ENCODE assay signal across 1 cellular context in the genomic region with DNA sequence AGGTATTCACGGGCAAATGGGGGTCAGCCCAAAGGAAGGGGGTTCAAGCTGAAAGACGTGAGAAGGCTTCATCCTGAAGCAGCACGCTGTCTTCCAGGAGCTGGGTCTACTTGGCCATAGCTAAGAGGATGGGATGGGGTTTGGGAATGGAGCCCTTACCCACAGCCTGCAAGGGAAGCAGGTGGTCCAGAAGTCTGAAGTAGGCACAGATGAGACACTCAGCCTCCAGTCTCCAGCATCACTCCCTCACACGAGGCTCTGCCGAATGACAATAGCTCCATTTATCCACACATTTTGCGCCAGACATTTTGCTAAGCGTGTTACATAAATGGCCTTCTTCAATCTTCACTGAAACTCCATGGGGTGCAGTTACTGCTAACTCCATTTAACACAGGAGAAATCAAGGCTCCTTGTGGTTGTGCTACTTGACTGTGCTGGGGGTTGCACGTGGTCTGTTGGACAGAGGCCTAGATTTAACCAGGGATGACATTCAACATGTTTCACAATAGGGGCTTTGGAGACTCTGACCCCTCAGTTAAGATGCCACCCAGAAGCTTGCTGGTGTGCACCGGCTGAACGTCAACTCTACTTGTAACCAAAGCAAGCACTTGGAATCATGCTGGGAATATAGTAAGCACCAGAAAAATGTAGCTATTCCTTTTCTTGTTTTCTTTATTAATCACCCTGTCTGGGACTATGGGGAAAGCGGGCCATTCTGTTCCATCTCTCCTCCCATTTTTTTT.
A peak's percentile ranks its signal among the peaks of the same experiment; 100 is the strongest.
TF ChIP-seq lines count a peak whose summit lies in the region.

No MANE protein-coding gene starts in this region.

TF ChIP-seq in IMR-90, 13 proteins besides CTCF, POLR2A, EP300 and RAD21:
- TF ChIP-seq USF2 (IDR thresholded peaks at IDR 0.05; ENCODE audit: low read depth, low read length) (no peak), CEBPB (IDR thresholded peaks at IDR 0.05; ENCODE audit: low read depth, low read length) (peak; percentile 85), MAZ (IDR thresholded peaks at IDR 0.05; ENCODE audit: borderline replicate concordance, low read depth, low read length) (no peak), SMC3 (IDR thresholded peaks at IDR 0.05; ENCODE audit: low read depth, low read length) (no peak), MXI1 (IDR thresholded peaks at IDR 0.05; ENCODE audit: borderline replicate concordance, low read depth, low read length) (no peak), MAFK (IDR thresholded peaks at IDR 0.05; ENCODE audit: low read depth, low read length) (no peak), RCOR1 (IDR thresholded peaks at IDR 0.05; ENCODE audit: insufficient replicate concordance, low read length) (no peak), NFE2L2 (IDR thresholded peaks at IDR 0.05; ENCODE audit: low read depth, low read length) (no peak), RFX5 (IDR thresholded peaks at IDR 0.05; ENCODE audit: low read depth, low read length) (no peak), CHD1 (IDR thresholded peaks at IDR 0.05; ENCODE audit: low read depth, low read length) (no peak), BHLHE40 (IDR thresholded peaks at IDR 0.05; ENCODE audit: low read depth, low read length) (peak; percentile 90), FOS (IDR thresholded peaks at IDR 0.05; ENCODE audit: low read depth, low read length) (peak; percentile 31; the same call in 1 of the 2 replicates)
- TF ChIP-seq, protein P1, sequence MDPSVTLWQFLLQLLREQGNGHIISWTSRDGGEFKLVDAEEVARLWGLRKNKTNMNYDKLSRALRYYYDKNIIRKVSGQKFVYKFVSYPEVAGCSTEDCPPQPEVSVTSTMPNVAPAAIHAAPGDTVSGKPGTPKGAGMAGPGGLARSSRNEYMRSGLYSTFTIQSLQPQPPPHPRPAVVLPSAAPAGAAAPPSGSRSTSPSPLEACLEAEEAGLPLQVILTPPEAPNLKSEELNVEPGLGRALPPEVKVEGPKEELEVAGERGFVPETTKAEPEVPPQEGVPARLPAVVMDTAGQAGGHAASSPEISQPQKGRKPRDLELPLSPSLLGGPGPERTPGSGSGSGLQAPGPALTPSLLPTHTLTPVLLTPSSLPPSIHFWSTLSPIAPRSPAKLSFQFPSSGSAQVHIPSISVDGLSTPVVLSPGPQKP (IDR thresholded peaks at IDR 0.05; ENCODE audit: borderline replicate concordance, low read depth, low read length), result no peak
